1 cellular context compared by ENCODE assay signal in genomic region chr6:15430947-15431405, GRCh38.
TF ChIP-seq lines count a peak whose summit lies in the region.

No MANE protein-coding gene starts in this region.

TF ChIP-seq in HepG2, 621 proteins besides CTCF, POLR2A, EP300 and RAD21 (continued from another document):
- TF ChIP-seq, protein P1, sequence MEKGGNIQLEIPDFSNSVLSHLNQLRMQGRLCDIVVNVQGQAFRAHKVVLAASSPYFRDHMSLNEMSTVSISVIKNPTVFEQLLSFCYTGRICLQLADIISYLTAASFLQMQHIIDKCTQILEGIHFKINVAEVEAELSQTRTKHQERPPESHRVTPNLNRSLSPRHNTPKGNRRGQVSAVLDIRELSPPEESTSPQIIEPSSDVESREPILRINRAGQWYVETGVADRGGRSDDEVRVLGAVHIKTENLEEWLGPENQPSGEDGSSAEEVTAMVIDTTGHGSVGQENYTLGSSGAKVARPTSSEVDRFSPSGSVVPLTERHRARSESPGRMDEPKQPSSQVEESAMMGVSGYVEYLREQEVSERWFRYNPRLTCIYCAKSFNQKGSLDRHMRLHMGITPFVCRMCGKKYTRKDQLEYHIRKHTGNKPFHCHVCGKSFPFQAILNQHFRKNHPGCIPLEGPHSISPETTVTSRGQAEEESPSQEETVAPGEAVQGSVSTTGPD (CRISPR knock-in tag; IDR thresholded peaks at IDR 0.05) = no peak
- TF ChIP-seq HIVEP1 (CRISPR knock-in tag; IDR thresholded peaks at IDR 0.05) (no peak), SKI (IDR thresholded peaks at IDR 0.05; ENCODE audit: partially characterized antibody) (no peak), SALL1 (CRISPR knock-in tag; IDR thresholded peaks at IDR 0.05) (peak; percentile 52; the same call in 1 of the 2 replicates), BRD4 (CRISPR knock-in tag; IDR thresholded peaks at IDR 0.05) (no peak), SOX5 (CRISPR knock-in tag; IDR thresholded peaks at IDR 0.05; ENCODE audit: borderline replicate concordance) (peak; percentile 80), ARNT (IDR thresholded peaks at IDR 0.05) (no peak), FOXA1 (IDR thresholded peaks at IDR 0.05) (no peak), FOXA1 (CRISPR knock-in tag; IDR thresholded peaks at IDR 0.05) (peak; percentile 59), ZNF263 (CRISPR knock-in tag; IDR thresholded peaks at IDR 0.05) (0 out of 2 replicates have a peak, but pooled peaks have one; percentile 44), ZNF350 (CRISPR knock-in tag; IDR thresholded peaks at IDR 0.05; ENCODE audit: borderline replicate concordance, low read depth) (no peak), HNF4A (CRISPR knock-in tag; IDR thresholded peaks at IDR 0.05) (peak; percentile 66), CREB1 (IDR thresholded peaks at IDR 0.05) (no peak), CREB1 (CRISPR knock-in tag; IDR thresholded peaks at IDR 0.05) (no peak), SALL2 (CRISPR knock-in tag; IDR thresholded peaks at IDR 0.05) (no peak), DPF2 (CRISPR knock-in tag; IDR thresholded peaks at IDR 0.05; ENCODE audit: borderline replicate concordance, low read depth) (peak; percentile 52), ZBTB10 (CRISPR knock-in tag; IDR thresholded peaks at IDR 0.05; ENCODE audit: borderline replicate concordance) (peak; percentile 54; the same call in 1 of the 2 replicates), MAFK (conservative IDR thresholded peaks at IDR 0.05 in 1 of 2, IDR thresholded peaks at IDR 0.05 in 1 of 2; ENCODE audit: low read length in 2 of 2) (no peak), SSRP1 (CRISPR knock-in tag; IDR thresholded peaks at IDR 0.05) (no peak), NR2F1 (CRISPR knock-in tag; IDR thresholded peaks at IDR 0.05) (no peak), SNRNP70 (IDR thresholded peaks at IDR 0.05; ENCODE audit: low read depth, low read length) (no peak), HOXA3 (CRISPR knock-in tag; IDR thresholded peaks at IDR 0.05) (peak; percentile 38; the same call in 1 of the 2 replicates), ZNF75D (CRISPR knock-in tag; IDR thresholded peaks at IDR 0.05; ENCODE audit: borderline replicate concordance) (no peak), KAT8 (CRISPR knock-in tag; IDR thresholded peaks at IDR 0.05) (no peak), ZNF589 (CRISPR knock-in tag; conservative IDR thresholded peaks at IDR 0.05) (no peak), RNF219 (CRISPR knock-in tag; IDR thresholded peaks at IDR 0.05) (no peak), IKZF5 (CRISPR knock-in tag; IDR thresholded peaks at IDR 0.05) (peak; percentile 99; the same call in 1 of the 2 replicates), ZNF558 (CRISPR knock-in tag; IDR thresholded peaks at IDR 0.05; ENCODE audit: borderline replicate concordance) (no peak), NFE2 (CRISPR knock-in tag; IDR thresholded peaks at IDR 0.05) (no peak), KLF15 (CRISPR knock-in tag; IDR thresholded peaks at IDR 0.05; ENCODE audit: borderline replicate concordance) (no peak), FOXA3 (CRISPR knock-in tag; IDR thresholded peaks at IDR 0.05) (0 out of 2 replicates have a peak, but pooled peaks have one; percentile 24), NFIB (CRISPR knock-in tag; IDR thresholded peaks at IDR 0.05; ENCODE audit: borderline replicate concordance) (no peak), THAP11 (CRISPR knock-in tag; IDR thresholded peaks at IDR 0.05) (peak; percentile 53), ZNF292 (CRISPR knock-in tag; IDR thresholded peaks at IDR 0.05; ENCODE audit: borderline replicate concordance, low read depth) (peak; percentile 79; the same call in 1 of the 2 replicates), RAD51 (IDR thresholded peaks at IDR 0.05; ENCODE audit: borderline replicate concordance) (no peak), THRA (CRISPR knock-in tag; IDR thresholded peaks at IDR 0.05; ENCODE audit: borderline replicate concordance) (peak; percentile 41; the same call in 1 of the 2 replicates), TP53 (CRISPR knock-in tag; conservative IDR thresholded peaks at IDR 0.05) (no peak)
- TF ChIP-seq, protein P2, sequence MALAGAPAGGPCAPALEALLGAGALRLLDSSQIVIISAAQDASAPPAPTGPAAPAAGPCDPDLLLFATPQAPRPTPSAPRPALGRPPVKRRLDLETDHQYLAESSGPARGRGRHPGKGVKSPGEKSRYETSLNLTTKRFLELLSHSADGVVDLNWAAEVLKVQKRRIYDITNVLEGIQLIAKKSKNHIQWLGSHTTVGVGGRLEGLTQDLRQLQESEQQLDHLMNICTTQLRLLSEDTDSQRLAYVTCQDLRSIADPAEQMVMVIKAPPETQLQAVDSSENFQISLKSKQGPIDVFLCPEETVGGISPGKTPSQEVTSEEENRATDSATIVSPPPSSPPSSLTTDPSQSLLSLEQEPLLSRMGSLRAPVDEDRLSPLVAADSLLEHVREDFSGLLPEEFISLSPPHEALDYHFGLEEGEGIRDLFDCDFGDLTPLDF (CRISPR knock-in tag; IDR thresholded peaks at IDR 0.05) = no peak
- TF ChIP-seq, protein P3, sequence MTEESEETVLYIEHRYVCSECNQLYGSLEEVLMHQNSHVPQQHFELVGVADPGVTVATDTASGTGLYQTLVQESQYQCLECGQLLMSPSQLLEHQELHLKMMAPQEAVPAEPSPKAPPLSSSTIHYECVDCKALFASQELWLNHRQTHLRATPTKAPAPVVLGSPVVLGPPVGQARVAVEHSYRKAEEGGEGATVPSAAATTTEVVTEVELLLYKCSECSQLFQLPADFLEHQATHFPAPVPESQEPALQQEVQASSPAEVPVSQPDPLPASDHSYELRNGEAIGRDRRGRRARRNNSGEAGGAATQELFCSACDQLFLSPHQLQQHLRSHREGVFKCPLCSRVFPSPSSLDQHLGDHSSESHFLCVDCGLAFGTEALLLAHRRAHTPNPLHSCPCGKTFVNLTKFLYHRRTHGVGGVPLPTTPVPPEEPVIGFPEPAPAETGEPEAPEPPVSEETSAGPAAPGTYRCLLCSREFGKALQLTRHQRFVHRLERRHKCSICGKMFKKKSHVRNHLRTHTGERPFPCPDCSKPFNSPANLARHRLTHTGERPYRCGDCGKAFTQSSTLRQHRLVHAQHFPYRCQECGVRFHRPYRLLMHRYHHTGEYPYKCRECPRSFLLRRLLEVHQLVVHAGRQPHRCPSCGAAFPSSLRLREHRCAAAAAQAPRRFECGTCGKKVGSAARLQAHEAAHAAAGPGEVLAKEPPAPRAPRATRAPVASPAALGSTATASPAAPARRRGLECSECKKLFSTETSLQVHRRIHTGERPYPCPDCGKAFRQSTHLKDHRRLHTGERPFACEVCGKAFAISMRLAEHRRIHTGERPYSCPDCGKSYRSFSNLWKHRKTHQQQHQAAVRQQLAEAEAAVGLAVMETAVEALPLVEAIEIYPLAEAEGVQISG (CRISPR knock-in tag; IDR thresholded peaks at IDR 0.05) = peak; percentile 23; the same call in 1 of the 2 replicates
- TF ChIP-seq, protein P4, sequence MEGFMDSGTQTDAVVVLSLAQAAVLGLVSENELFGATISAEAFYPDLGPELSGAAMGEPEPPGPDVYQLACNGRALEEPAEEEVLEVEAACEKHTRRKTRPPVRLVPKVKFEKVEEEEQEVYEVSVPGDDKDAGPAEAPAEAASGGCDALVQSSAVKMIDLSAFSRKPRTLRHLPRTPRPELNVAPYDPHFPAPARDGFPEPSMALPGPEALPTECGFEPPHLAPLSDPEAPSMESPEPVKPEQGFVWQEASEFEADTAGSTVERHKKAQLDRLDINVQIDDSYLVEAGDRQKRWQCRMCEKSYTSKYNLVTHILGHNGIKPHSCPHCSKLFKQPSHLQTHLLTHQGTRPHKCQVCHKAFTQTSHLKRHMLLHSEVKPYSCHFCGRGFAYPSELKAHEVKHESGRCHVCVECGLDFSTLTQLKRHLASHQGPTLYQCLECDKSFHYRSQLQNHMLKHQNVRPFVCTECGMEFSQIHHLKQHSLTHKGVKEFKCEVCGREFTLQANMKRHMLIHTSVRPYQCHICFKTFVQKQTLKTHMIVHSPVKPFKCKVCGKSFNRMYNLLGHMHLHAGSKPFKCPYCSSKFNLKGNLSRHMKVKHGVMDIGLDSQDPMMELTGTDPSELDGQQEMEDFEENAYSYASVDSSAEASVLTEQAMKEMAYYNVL (CRISPR knock-in tag; IDR thresholded peaks at IDR 0.05; ENCODE audit: borderline replicate concordance) = no peak
